ENCODE assay signal across 16 cellular contexts in genomic region chr9:6816581-6816980, GRCh38.
"Had no signal": no experiment of that assay in that cellular context is flagged by ENCODE, and none has a peak within 500 bp of the region (broad histone marks: within the 10 kb centered on the region; RNA-seq: fewer than 3 reads in every experiment).

No MANE protein-coding gene starts in this region.

- H3K27ac Mint-ChIP-seq: neural progenitor cell had no signal

- H3K4me1 Mint-ChIP-seq: neural progenitor cell had no signal

- H3K36me3 Mint-ChIP-seq: neural progenitor cell had no signal

- H3K4me3 Mint-ChIP-seq: neural progenitor cell had no signal

- DNase-seq: activated naive CD4-positive, alpha-beta T cell; activated T-cell treated with anti-CD3 and anti-CD28 coated beads, Interleukin-2, amount 50 U/mL, for 1 hour; central memory CD4-positive, alpha-beta T cell; cortex of kidney; effector memory CD4-positive, alpha-beta T cell; gastrocnemius medialis; heart right ventricle; left ventricle myocardium superior; mesendoderm; pancreas; stimulated activated CD4-positive, alpha-beta T cell treated with anti-CD3 and anti-CD28 coated beads, Interleukin-12 subunit alpha, Interleukin-12 subunit beta, amount 100 ng/mL, for 4 hours; stomach; SW 1271; T1000 had no signal

- H3K9me3 ChIP-seq: gastrocnemius medialis, heart right ventricle, pancreas, stomach, thoracic aorta had no signal

- ATAC-seq: gastrocnemius medialis, heart right ventricle, left ventricle myocardium superior, pancreas had no signal

- H3K9me3 Mint-ChIP-seq: neural progenitor cell had no signal
